ENCODE assay signal across 21 cellular contexts in genomic region chr2:127343277-127343676, GRCh38.
"Had no signal": no experiment of that assay in that cellular context is flagged by ENCODE, and none has a peak within 500 bp of the region (broad histone marks: within the 10 kb centered on the region; RNA-seq: fewer than 3 reads in every experiment).

No MANE protein-coding gene starts in this region.

- H3K27ac Mint-ChIP-seq: stimulated activated naive B cell treated with anti-CD40 and anti-IgM and Interleukin-4, amounts not matched to agents 10 μg/mL and 1 μg/mL and 100 μg/mL, for 72 hours; stimulated activated naive CD8-positive, alpha-beta T cell treated with anti-CD3 and anti-CD28 coated beads, Interleukin-15, amount 100 ng/mL, for 72 hours had no signal

- H3K9me3 Mint-ChIP-seq: neural crest cell; stimulated activated naive B cell treated with anti-CD40 and anti-IgM and Interleukin-4, amounts not matched to agents 10 μg/mL and 1 μg/mL and 100 μg/mL, for 72 hours; stimulated activated naive CD8-positive, alpha-beta T cell treated with anti-CD3 and anti-CD28 coated beads, Interleukin-15, amount 100 ng/mL, for 72 hours had no signal

- H3K27ac ChIP-seq: coronary artery, heart left ventricle, psoas muscle, spleen, testis, tibial nerve, upper lobe of right lung had no signal

- H3K9me3 ChIP-seq: psoas muscle, spleen, testis, tibial nerve, upper lobe of right lung had no signal

- H3K4me1 ChIP-seq: testis had no signal

- H3K4me3 ChIP-seq: coronary artery, heart left ventricle, psoas muscle, spleen, testis, tibial nerve, upper lobe of right lung had no signal

- ATAC-seq: esophagus mucosa; heart left ventricle; left colon; naive thymus-derived CD8-positive, alpha-beta T cell; sciatic nerve; stimulated activated naive B cell treated with anti-CD40 and anti-IgM and Interleukin-4, amounts not matched to agents 10 μg/mL and 1 μg/mL and 100 μg/mL, for 72 hours; stimulated activated naive CD8-positive, alpha-beta T cell treated with anti-CD3 and anti-CD28 coated beads, Interleukin-15, amount 100 ng/mL, for 72 hours; upper lobe of right lung had no signal

- H3K27me3 Mint-ChIP-seq: naive thymus-derived CD8-positive, alpha-beta T cell; stimulated activated naive B cell treated with anti-CD40 and anti-IgM and Interleukin-4, amounts not matched to agents 10 μg/mL and 1 μg/mL and 100 μg/mL, for 72 hours; stimulated activated naive CD8-positive, alpha-beta T cell treated with anti-CD3 and anti-CD28 coated beads, Interleukin-15, amount 100 ng/mL, for 72 hours had no signal

- H3K4me3 Mint-ChIP-seq: naive thymus-derived CD8-positive, alpha-beta T cell; neural crest cell; stimulated activated naive B cell treated with anti-CD40 and anti-IgM and Interleukin-4, amounts not matched to agents 10 μg/mL and 1 μg/mL and 100 μg/mL, for 72 hours; stimulated activated naive CD8-positive, alpha-beta T cell treated with anti-CD3 and anti-CD28 coated beads, Interleukin-15, amount 100 ng/mL, for 72 hours had no signal

- DNase-seq: effector CD8-positive, alpha-beta T cell; heart left ventricle; hippocampal formation; left colon; naive thymus-derived CD8-positive, alpha-beta T cell; nucleus accumbens; psoas muscle; retina; spleen; stimulated activated CD4-positive, alpha-beta T cell treated with anti-CD3 and anti-CD28 coated beads, Interleukin-15, amount 100 ng/mL, for 24 hours; stimulated activated CD4-positive, alpha-beta T cell treated with anti-CD3 and anti-CD28 coated beads, Interleukin-1b, Interleukin-23, amount 100 ng/mL, for 48 hours; stimulated activated CD4-positive, alpha-beta T cell treated with anti-CD3 and anti-CD28 coated beads, Interleukin-4, amount 100 ng/mL, for 24 hours; stimulated activated naive B cell treated with anti-CD40 and anti-IgM and Interleukin-4, amounts not matched to agents 10 μg/mL and 1 μg/mL and 100 μg/mL, for 72 hours; stimulated activated naive CD8-positive, alpha-beta T cell treated with anti-CD3 and anti-CD28 coated beads, Interleukin-15, amount 100 ng/mL, for 72 hours; testis; upper lobe of right lung had no signal
